ENCODE assay signal across 15 cellular contexts in genomic region chr4:62342346-62342745, GRCh38.
DNase-seq lines count a peak whose midpoint lies in the region; ATAC-seq and TF ChIP-seq lines count a peak whose summit lies in the region.
"Had no signal": no experiment of that assay in that cellular context is flagged by ENCODE, and none has a peak within 500 bp of the region (broad histone marks: within the 10 kb centered on the region; RNA-seq: fewer than 3 reads in every experiment).

No MANE protein-coding gene starts in this region.

- H3K4me1 ChIP-seq in mammary epithelial cell (ENCODE audit: insufficient read depth, low read length): no peaks in the 10 kb centered on the region
- no peaks in the 10 kb centered on the region for H3K4me1 ChIP-seq in RWPE2 (ENCODE audit: insufficient read depth, poor library complexity, severe bottlenecking)
- H3K4me1 ChIP-seq in foreskin keratinocyte: no peaks in the 10 kb centered on the region
- H3K4me1 ChIP-seq: BLaER1, Caco-2, HAP-1 had no signal

- CTCF ChIA-PET in MCF 10A (lab: Yijun Ruan, JAX): no interaction called here
- CTCF ChIA-PET in mammary epithelial cell (lab: Charles Lee; ENCODE audit: low non-redundant PET): no interaction called here

- TF ChIP-seq CTCF in MCF 10A (IDR thresholded peaks at IDR 0.05; ENCODE audit: unreplicated experiment): no peak
- TF ChIP-seq CTCF in mammary epithelial cell (conservative IDR thresholded peaks at IDR 0.05 in 1 of 2, IDR thresholded peaks at IDR 0.05 in 1 of 2; ENCODE audit: extremely low read depth in 1 of 2, insufficient read depth in 1 of 2, low read depth in 1 of 2, low read length in 2 of 2): no peak
- TF ChIP-seq CTCF in RWPE2 (IDR thresholded peaks at IDR 0.05; ENCODE audit: poor library complexity, severe bottlenecking): no peak
- TF ChIP-seq CTCF in foreskin keratinocyte (conservative IDR thresholded peaks at IDR 0.05): no peak
- no peak for TF ChIP-seq CTCF in omental fat pad (IDR thresholded peaks at IDR 0.05)

- H4K20me1 ChIP-seq in mammary epithelial cell (ENCODE audit: insufficient read depth, low read length): no peaks in the 10 kb centered on the region
- H4K20me1 ChIP-seq: BLaER1 had no signal

- H3K27ac ChIP-seq in mammary epithelial cell (ENCODE audit: insufficient read depth, low read depth, low read length): no peak overlapping the region
- no peak overlapping the region for H3K27ac ChIP-seq in RWPE2 (ENCODE audit: poor library complexity, severe bottlenecking)
- H3K27ac ChIP-seq in foreskin keratinocyte: no peak overlapping the region
- H3K27ac ChIP-seq: 22Rv1, BLaER1 had no signal

- no peak overlapping the region for H3K4me3 Mint-ChIP-seq in MCF 10A (ENCODE audit: unreplicated experiment)
- H3K4me3 Mint-ChIP-seq: CD8-positive, alpha-beta memory T cell had no signal

- BruUV-seq in MCF 10A (replicated peaks; lab: Mats Ljungman, UMichigan) (no TSS peak), mammary epithelial cell (replicated peaks; lab: Mats Ljungman, UMichigan) (no TSS peak)

- no peaks in the 10 kb centered on the region for H3K4me1 Mint-ChIP-seq in MCF 10A (ENCODE audit: insufficient read depth, unreplicated experiment)
- H3K4me1 Mint-ChIP-seq: CD8-positive, alpha-beta memory T cell had no signal

- no peak overlapping the region for H3K4me3 ChIP-seq in mammary epithelial cell (replicated peaks in 1 of 3; ENCODE audit: insufficient read depth in 1 of 3, low read depth in 2 of 3, low read length in 3 of 3)
- H3K4me3 ChIP-seq in RWPE2 (ENCODE audit: severe bottlenecking): no peak overlapping the region
- H3K4me3 ChIP-seq: BLaER1, HAP-1 had no signal

- in situ Hi-C loops in mammary epithelial cell (cut with MboI; ENCODE audit: low sequenced_read_pairs in 2 of 2): no loop called here

- POLR2A ChIA-PET in MCF 10A (lab: Yijun Ruan, JAX): no interaction called here

- no peaks in the 10 kb centered on the region for H3K79me2 ChIP-seq in mammary epithelial cell (ENCODE audit: insufficient read depth, low read length)

- DNase-seq in MCF 10A (ENCODE audit: unreplicated experiment) (peak; percentile 27), mammary epithelial cell (no peak), RWPE2 (ENCODE audit: low spot score) (no peak), foreskin keratinocyte (no peak), omental fat pad (ENCODE audit: low spot score) (no peak)
- DNase-seq: AML-193; Caco-2; CD8-positive, alpha-beta memory T cell; GOT3 had no signal

- H3K27ac Mint-ChIP-seq in MCF 10A (ENCODE audit: low read depth, unreplicated experiment): no peak overlapping the region
- H3K27ac Mint-ChIP-seq: CD8-positive, alpha-beta memory T cell had no signal

- no peaks in the 10 kb centered on the region for H3K36me3 Mint-ChIP-seq in MCF 10A (ENCODE audit: insufficient read depth, unreplicated experiment)
- H3K36me3 Mint-ChIP-seq: CD8-positive, alpha-beta memory T cell had no signal

- H3K9me3 Mint-ChIP-seq in MCF 10A (ENCODE audit: unreplicated experiment): peaks cover 32% of the 10 kb centered on the region

- dilution Hi-C loops in mammary epithelial cell (cut with HindIII; ENCODE audit: low sequenced_read_pairs): no loop called here

- H3K4me2 ChIP-seq in mammary epithelial cell (ENCODE audit: insufficient read depth, low read depth, low read length): no peak overlapping the region
- H3K4me2 ChIP-seq: BLaER1 had no signal

- H3K27me3 ChIP-seq in mammary epithelial cell (ENCODE audit: insufficient read depth, low read length) (no peaks in the 10 kb centered on the region), RWPE2 (ENCODE audit: insufficient read depth, poor library complexity, severe bottlenecking) (no peaks in the 10 kb centered on the region), foreskin keratinocyte (no peaks in the 10 kb centered on the region)
- H3K27me3 ChIP-seq: BLaER1 had no signal

- H3K36me3 ChIP-seq in mammary epithelial cell (ENCODE audit: insufficient read depth, low read length): no peaks in the 10 kb centered on the region
- no peaks in the 10 kb centered on the region for H3K36me3 ChIP-seq in RWPE2 (ENCODE audit: low read depth)
- H3K36me3 ChIP-seq: BLaER1, HAP-1 had no signal

- ATAC-seq in RWPE2 (ENCODE audit: low read depth) (peak; percentile 48; the same call in 2 of the 3 replicates), foreskin keratinocyte (peak; percentile 43), GM21619 (IDR thresholded peaks at IDR 0.05; ENCODE audit: unreplicated experiment) (no peak), omental fat pad (ENCODE audit: low FRiP score) (no peak), GM19023 (IDR thresholded peaks at IDR 0.05; ENCODE audit: unreplicated experiment) (no peak)
- ATAC-seq: HepG2 had no signal

- no peaks in the 10 kb centered on the region for H3K9me3 ChIP-seq in mammary epithelial cell (replicated peaks; ENCODE audit: insufficient read depth, low read length)
- H3K9me3 ChIP-seq in RWPE2 (ENCODE audit: severe bottlenecking): peaks cover 3% of the 10 kb centered on the region
- H3K9me3 ChIP-seq: BLaER1, HAP-1 had no signal

- no peak overlapping the region for H3K9ac ChIP-seq in mammary epithelial cell (ENCODE audit: insufficient read depth, low read length)
- H3K9ac ChIP-seq: BLaER1 had no signal

- H2AFZ ChIP-seq in mammary epithelial cell (ENCODE audit: low read depth, low read length): no peak overlapping the region

- intact Hi-C loops in MCF 10A (cut with micrococcal nuclease) (no loop called here), mammary epithelial cell (cut with micrococcal nuclease) (no loop called here)

- H3K27me3 Mint-ChIP-seq in MCF 10A (ENCODE audit: insufficient read depth, unreplicated experiment): no peaks in the 10 kb centered on the region
- H3K27me3 Mint-ChIP-seq: CD8-positive, alpha-beta memory T cell had no signal

Comparison
In these comparisons a context has a peak if more than half of its experiments do, and no peak if none do; other contexts are left out.
1. ATAC-seq: peak in RWPE2 (single experiment) and foreskin keratinocyte (single experiment); none in GM21619 (single experiment), omental fat pad (single experiment) and GM19023 (single experiment).